16 cellular contexts compared by ENCODE assay signal in the genomic region with DNA sequence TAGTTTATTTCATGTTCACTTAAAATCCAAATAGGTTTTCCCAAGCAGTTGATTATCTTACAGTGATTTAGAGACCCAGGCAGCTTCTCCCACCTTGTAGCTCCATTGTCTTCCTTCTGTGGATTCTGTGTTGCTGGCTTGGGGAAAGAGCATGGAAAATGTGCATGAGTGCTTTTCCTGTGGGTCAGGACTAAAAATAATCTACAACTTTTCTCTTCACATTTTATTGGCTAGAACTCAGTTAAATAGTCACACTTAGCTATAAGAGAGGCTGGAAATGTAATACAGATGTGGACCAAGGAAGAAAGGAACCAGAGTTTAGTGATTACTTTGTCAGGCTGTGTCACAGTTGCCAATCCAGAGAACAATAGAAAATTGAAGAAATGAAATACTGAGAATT.
DNase-seq lines count a peak whose midpoint lies in the region; ATAC-seq and TF ChIP-seq lines count a peak whose summit lies in the region.
"Had no signal": no experiment of that assay in that cellular context is flagged by ENCODE, and none has a peak within 500 bp of the region (broad histone marks: within the 10 kb centered on the region; RNA-seq: fewer than 3 reads in every experiment).

No MANE protein-coding gene starts in this region.

- H3K9me3 Mint-ChIP-seq in effector memory CD8-positive, alpha-beta T cell: peaks cover 0 to 4% of the 10 kb centered on the region in 2 donors
- H3K9me3 Mint-ChIP-seq: CD4-positive, alpha-beta T cell had no signal

- H3K27ac Mint-ChIP-seq in effector memory CD8-positive, alpha-beta T cell: no peak overlapping the region
- H3K27ac Mint-ChIP-seq: B cell; CD4-positive, alpha-beta T cell had no signal

- TF ChIP-seq CTCF in fibroblast of the aortic adventitia (IDR thresholded peaks at IDR 0.05; ENCODE audit: insufficient read depth, low read length): no peak

- no peaks in the 10 kb centered on the region for H3K27me3 ChIP-seq in HAP-1 (ENCODE audit: low read depth)

- in situ Hi-C loops in HAP-1 (cut with MboI; ENCODE audit: low sequenced_read_pairs): no loop called here

- H3K4me1 ChIP-seq in HAP-1: peaks cover 2% of the 10 kb centered on the region; the same call in 1 of the 2 replicates

- H3K4me3 ChIP-seq in fibroblast of the aortic adventitia (ENCODE audit: low read depth, low read length) (no peak overlapping the region), HAP-1 (no peak overlapping the region)
- H3K4me3 ChIP-seq: K562 had no signal

- H3K27me3 Mint-ChIP-seq in effector memory CD8-positive, alpha-beta T cell: no peaks in the 10 kb centered on the region
- H3K27me3 Mint-ChIP-seq: B cell; CD4-positive, alpha-beta T cell had no signal

- H3K9me3 ChIP-seq in HAP-1: no peaks in the 10 kb centered on the region

- no peak for ATAC-seq in effector memory CD8-positive, alpha-beta T cell (replicated peaks)
- ATAC-seq: HCT116, K562 had no signal

- no peak overlapping the region for H3K4me3 Mint-ChIP-seq in effector memory CD8-positive, alpha-beta T cell
- H3K4me3 Mint-ChIP-seq: B cell; CD4-positive, alpha-beta T cell had no signal

- DNase-seq in DMS53 (lab: John Stamatoyannopoulos, UW): peak; percentile 51
- DNase-seq in DMS53 treated with DMSO at 0.1 percent for 48 hours (lab: John Stamatoyannopoulos, UW; ENCODE audit: unreplicated experiment): no peak
- DNase-seq in RPMI7951 (ENCODE audit: low read depth): peak; percentile 52
- DNase-seq in fibroblast of the aortic adventitia (ENCODE audit: low read depth): peak; percentile 18
- DNase-seq in HAP-1 (ENCODE audit: low spot score in 2 of 2): no peak
- DNase-seq in effector memory CD8-positive, alpha-beta T cell: no peak
- DNase-seq in activated T-cell treated with anti-CD3 and anti-CD28 coated beads, Interleukin-2, amount 50 U/mL, for 1 hour: no peak
- DNase-seq: C1 segment of cervical spinal cord; Calu3; CD4-positive, alpha-beta T cell; DMS 273 treated with DMSO at 0.1 percent for 48 hours; DMS79 treated with DMSO at 0.1 percent for 48 hours; GDM1 had no signal

- H3K36me3 ChIP-seq in HAP-1 (replicated peaks): no peaks in the 10 kb centered on the region

- H3K4me1 Mint-ChIP-seq in effector memory CD8-positive, alpha-beta T cell (ENCODE audit: low read depth in 2 of 2): no peaks in the 10 kb centered on the region
- H3K4me1 Mint-ChIP-seq: B cell had no signal

- H3K36me3 Mint-ChIP-seq in effector memory CD8-positive, alpha-beta T cell (ENCODE audit: insufficient read depth): no peaks in the 10 kb centered on the region

Comparison
In these comparisons a context has a peak if more than half of its experiments do, and no peak if none do; other contexts are left out.
1. DNase-seq: peak in DMS53 (single experiment), RPMI7951 (single experiment) and fibroblast of the aortic adventitia (single experiment); none in DMS53 treated with DMSO at 0.1 percent for 48 hours (single experiment), HAP-1 (0 of 2), effector memory CD8-positive, alpha-beta T cell (0 of 3) and activated T-cell treated with anti-CD3 and anti-CD28 coated beads, Interleukin-2, amount 50 U/mL, for 1 hour (single experiment).